In the genomic region with DNA sequence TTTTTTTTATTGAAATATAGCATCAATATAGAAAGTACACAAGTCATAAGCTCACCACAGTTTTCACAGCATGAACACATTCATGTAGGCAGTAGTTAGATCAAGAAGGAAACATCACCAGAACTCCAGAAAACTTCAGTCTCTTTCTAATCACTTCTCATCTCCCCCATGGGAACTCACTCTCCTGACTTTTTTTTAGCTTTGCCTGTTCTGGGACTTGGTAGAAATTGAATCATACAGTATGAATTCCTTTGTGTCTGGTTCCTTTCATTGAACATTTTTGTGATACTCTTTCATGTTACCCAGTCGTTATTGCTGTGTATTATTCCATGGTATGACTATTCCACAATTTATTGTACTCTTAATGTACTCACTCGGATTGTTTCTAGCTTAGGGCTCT, we compare ENCODE assay signal across 14 cellular contexts.
DNase-seq lines count a peak whose midpoint lies in the region; ATAC-seq and TF ChIP-seq lines count a peak whose summit lies in the region.
"Had no signal": no experiment of that assay in that cellular context is flagged by ENCODE, and none has a peak within 500 bp of the region (broad histone marks: within the 10 kb centered on the region; RNA-seq: fewer than 3 reads in every experiment).

No MANE protein-coding gene starts in this region.

- H3K4me3 ChIP-seq in left ventricle myocardium inferior = no peak overlapping the region
- H3K4me3 ChIP-seq: testis had no signal

- H3K4me1 ChIP-seq in left ventricle myocardium inferior = peaks cover 10% of the 10 kb centered on the region
- H3K4me1 ChIP-seq: testis had no signal

- ATAC-seq in left ventricle myocardium superior (no peak), HG03342 (IDR thresholded peaks at IDR 0.05; ENCODE audit: unreplicated experiment) (no peak), GM19324 (IDR thresholded peaks at IDR 0.05; ENCODE audit: low FRiP score, unreplicated experiment) (no peak)

- H3K27me3 ChIP-seq in left ventricle myocardium inferior (ENCODE audit: low read depth) = no peaks in the 10 kb centered on the region
- H3K27me3 ChIP-seq: testis had no signal

- peak overlapping the region; percentile 41 for H3K4me3 Mint-ChIP-seq in type B pancreatic cell
- H3K4me3 Mint-ChIP-seq: activated CD4-positive, alpha-beta memory T cell treated with anti-CD3 and anti-CD28 coated beads, Interleukin-2, amount 10 ng/mL, durations not matched to agents 7 days and 5 days had no signal

- H3K27me3 Mint-ChIP-seq in type B pancreatic cell = no peaks in the 10 kb centered on the region
- H3K27me3 Mint-ChIP-seq: activated CD4-positive, alpha-beta memory T cell treated with anti-CD3 and anti-CD28 coated beads, Interleukin-2, amount 10 ng/mL, durations not matched to agents 7 days and 5 days had no signal

- peaks cover 15% of the 10 kb centered on the region for H3K36me3 Mint-ChIP-seq in type B pancreatic cell

- H3K9me3 ChIP-seq in left ventricle myocardium inferior (replicated peaks) = no peaks in the 10 kb centered on the region
- H3K9me3 ChIP-seq: testis had no signal

- H3K36me3 ChIP-seq in left ventricle myocardium inferior = no peaks in the 10 kb centered on the region

- peaks cover 43% of the 10 kb centered on the region for H3K4me1 Mint-ChIP-seq in type B pancreatic cell (ENCODE audit: unreplicated experiment)
- H3K4me1 Mint-ChIP-seq: activated CD4-positive, alpha-beta memory T cell treated with anti-CD3 and anti-CD28 coated beads, Interleukin-2, amount 10 ng/mL, durations not matched to agents 7 days and 5 days had no signal

- intact Hi-C loops in left ventricle myocardium inferior (cut with micrococcal nuclease) (no loop called here), left ventricle myocardium superior (cut with micrococcal nuclease) (no loop called here)

- no peak for TF ChIP-seq CTCF in left ventricle myocardium inferior (IDR thresholded peaks at IDR 0.05; ENCODE audit: borderline replicate concordance)
- no peak for TF ChIP-seq CTCF in type B pancreatic cell (conservative IDR thresholded peaks at IDR 0.05)

- DNase-seq in left ventricle myocardium inferior (no peak), left ventricle myocardium superior (no peak), caudate nucleus (lab: John Stamatoyannopoulos, UW) (no peak), myocyte (ENCODE audit: low read depth) (peak; percentile 12), type B pancreatic cell (ENCODE audit: extremely low spot score, unreplicated experiment) (no peak)
- no peak for DNase-seq in activated effector memory CD4-positive, alpha-beta T cell treated with anti-CD3 and anti-CD28 coated beads, Interleukin-2, amount 50 U/mL, for 16 hours
- DNase-seq: activated CD4-positive, alpha-beta memory T cell treated with anti-CD3 and anti-CD28 coated beads, Interleukin-2, amount 10 ng/mL, durations not matched to agents 7 days and 5 days; kidney; NCI-H1694; NCI-H446 treated with DMSO at 0.1 percent for 48 hours; stimulated activated CD4-positive, alpha-beta T cell treated with anti-CD3 and anti-CD28 coated beads, Interleukin-1b, Interleukin-23, amount 100 ng/mL, for 48 hours had no signal

- peak overlapping the region; percentile 28 for H3K27ac ChIP-seq in left ventricle myocardium inferior (replicated peaks)
- H3K27ac ChIP-seq in caudate nucleus (ENCODE audit: low read depth, low read length) = peak overlapping the region; percentile 11
- H3K27ac ChIP-seq: testis had no signal

- no peaks in the 10 kb centered on the region for H3K9me3 Mint-ChIP-seq in type B pancreatic cell
- H3K9me3 Mint-ChIP-seq: activated CD4-positive, alpha-beta memory T cell treated with anti-CD3 and anti-CD28 coated beads, Interleukin-2, amount 10 ng/mL, durations not matched to agents 7 days and 5 days had no signal

- peak overlapping the region; percentile 21 for H3K27ac Mint-ChIP-seq in type B pancreatic cell
- H3K27ac Mint-ChIP-seq: activated CD4-positive, alpha-beta memory T cell treated with anti-CD3 and anti-CD28 coated beads, Interleukin-2, amount 10 ng/mL, durations not matched to agents 7 days and 5 days had no signal
